Comparison of ENCODE assay signal across 8 cellular contexts in the genomic region with DNA sequence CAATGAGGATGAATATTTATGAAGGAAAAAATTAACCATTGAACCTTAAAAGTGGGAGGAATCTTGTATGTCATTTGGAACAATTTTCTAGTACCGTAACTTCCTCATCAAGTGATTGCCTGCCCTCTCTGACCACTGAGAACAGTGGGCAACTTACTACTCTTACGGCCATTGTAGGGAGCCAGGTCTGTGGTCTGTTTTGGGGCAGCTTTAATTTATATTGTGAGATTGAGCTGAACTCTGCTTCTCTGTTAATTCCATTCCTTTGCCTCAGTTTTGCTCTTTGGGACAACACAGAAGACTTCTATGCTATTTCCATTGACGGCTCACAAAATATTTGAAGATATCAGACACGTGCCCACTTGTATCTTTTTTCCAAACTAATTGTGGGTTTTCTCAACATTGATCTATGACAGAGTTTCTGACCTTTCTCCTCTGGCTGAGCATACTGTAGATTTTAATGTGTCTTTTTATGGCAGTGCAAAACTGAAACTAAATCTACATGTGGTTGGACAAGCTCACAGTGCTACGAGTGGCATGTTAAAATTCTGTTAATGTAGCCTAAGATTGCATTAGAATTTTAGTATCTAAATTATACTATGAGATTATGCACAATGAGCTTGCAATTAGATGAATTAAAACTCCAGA. TPM values are rescaled to one million over a fixed set of nuclear protein-coding genes. Genes with fewer than 3 reads are reported as not detected.
DNase-seq lines count a peak whose midpoint lies in the region; ATAC-seq lines count a peak whose summit lies in the region.

No MANE protein-coding gene starts in this region.

- POLR2A ChIA-PET in activated CD4-positive, alpha-beta T cell treated with anti-CD3 and anti-CD28 coated beads for 36 hours (lab: Charles Lee), result no interaction called here

- peak overlapping the region; percentile 2 for H3K27ac Mint-ChIP-seq in activated CD4-positive, alpha-beta T cell treated with anti-CD3 and anti-CD28 coated beads for 36 hours
- H3K27ac Mint-ChIP-seq in stimulated activated naive B cell treated with anti-CD40 and anti-IgM and Interleukin-4, amounts not matched to agents 10 μg/mL and 1 μg/mL and 100 μg/mL, for 72 hours, result peak overlapping the region; percentile 89

- peak; percentile 87 for ATAC-seq in activated CD4-positive, alpha-beta T cell treated with anti-CD3 and anti-CD28 coated beads for 36 hours
- ATAC-seq in HG03565 (IDR thresholded peaks at IDR 0.05; ENCODE audit: unreplicated experiment), result peak; percentile 82
- peak; percentile 85 to 87 for ATAC-seq in stimulated activated naive B cell treated with anti-CD40 and anti-IgM and Interleukin-4, amounts not matched to agents 10 μg/mL and 1 μg/mL and 100 μg/mL, for 72 hours (replicated peaks)
- ATAC-seq in esophagus mucosa, result no peak

- CTCF ChIA-PET in activated CD4-positive, alpha-beta T cell treated with anti-CD3 and anti-CD28 coated beads for 36 hours (lab: Charles Lee), result interaction anchor here (1.2 kb wide), 1 partner anchor 58 kb away, joined by 3 read pairs; no protein-coding TSS in a partner anchor

- no peaks in the 10 kb centered on the region for H3K9me3 Mint-ChIP-seq in activated CD4-positive, alpha-beta T cell treated with anti-CD3 and anti-CD28 coated beads for 36 hours (ENCODE audit: low read depth)
- H3K9me3 Mint-ChIP-seq in stimulated activated naive B cell treated with anti-CD40 and anti-IgM and Interleukin-4, amounts not matched to agents 10 μg/mL and 1 μg/mL and 100 μg/mL, for 72 hours, result no peaks in the 10 kb centered on the region

- no peaks in the 10 kb centered on the region for H3K36me3 Mint-ChIP-seq in activated CD4-positive, alpha-beta T cell treated with anti-CD3 and anti-CD28 coated beads for 36 hours (ENCODE audit: low read depth)
- peaks cover 0 to 2% of the 10 kb centered on the region in 2 donors for H3K36me3 Mint-ChIP-seq in stimulated activated naive B cell treated with anti-CD40 and anti-IgM and Interleukin-4, amounts not matched to agents 10 μg/mL and 1 μg/mL and 100 μg/mL, for 72 hours

- intact Hi-C loops in activated CD4-positive, alpha-beta T cell treated with anti-CD3 and anti-CD28 coated beads for 36 hours (cut with DNase I, micrococcal nuclease), result loop anchor here in 1 of 2 experiments (10.0 kb wide), 1 partner anchor 307 kb away; no protein-coding TSS in a partner anchor

- peaks cover 2% of the 10 kb centered on the region for H3K27me3 Mint-ChIP-seq in activated CD4-positive, alpha-beta T cell treated with anti-CD3 and anti-CD28 coated beads for 36 hours
- peaks cover 0 to 4% of the 10 kb centered on the region in 2 donors for H3K27me3 Mint-ChIP-seq in stimulated activated naive B cell treated with anti-CD40 and anti-IgM and Interleukin-4, amounts not matched to agents 10 μg/mL and 1 μg/mL and 100 μg/mL, for 72 hours

- peak overlapping the region; percentile 37 for H3K4me3 Mint-ChIP-seq in activated CD4-positive, alpha-beta T cell treated with anti-CD3 and anti-CD28 coated beads for 36 hours
- H3K4me3 Mint-ChIP-seq in stimulated activated naive B cell treated with anti-CD40 and anti-IgM and Interleukin-4, amounts not matched to agents 10 μg/mL and 1 μg/mL and 100 μg/mL, for 72 hours, result peak overlapping the region; percentile 69 to 72

- H3K4me1 Mint-ChIP-seq in activated CD4-positive, alpha-beta T cell treated with anti-CD3 and anti-CD28 coated beads for 36 hours, result peaks cover 13% of the 10 kb centered on the region
- peaks cover 4 to 11% of the 10 kb centered on the region in 2 donors for H3K4me1 Mint-ChIP-seq in stimulated activated naive B cell treated with anti-CD40 and anti-IgM and Interleukin-4, amounts not matched to agents 10 μg/mL and 1 μg/mL and 100 μg/mL, for 72 hours

- no peak for DNase-seq in activated CD4-positive, alpha-beta T cell treated with anti-CD3 and anti-CD28 coated beads for 36 hours
- no peak for DNase-seq in activated CD4-positive, alpha-beta T cell treated with anti-CD3 and anti-CD28 coated beads for 1 hour
- peak; percentile 5 for DNase-seq in dermis blood vessel endothelial cell
- no peak for DNase-seq in stimulated activated naive B cell treated with anti-CD40 and anti-IgM and Interleukin-4, amounts not matched to agents 10 μg/mL and 1 μg/mL and 100 μg/mL, for 72 hours
- DNase-seq in NCI-H1417 treated with DMSO at 0.1 percent for 48 hours (lab: John Stamatoyannopoulos, UW), result no peak
- no peak for DNase-seq in T-helper 9 cell

RNA-seq across cellular contexts. Expression of gene ZNF281, which starts 27.8 kb away (rescaled TPM):
- 10 to 100 TPM; 10.8 to 13.5 TPM for total RNA-seq in activated CD4-positive, alpha-beta T cell treated with anti-CD3 and anti-CD28 coated beads for 36 hours
- total RNA-seq in dermis blood vessel endothelial cell (23.5 TPM in 2 replicates), esophagus mucosa (3.6 TPM)
